In genomic region chr17:66547170-66547865, GRCh38 we compare ENCODE assay signal across 14 cellular contexts.
DNase-seq lines count a peak whose midpoint lies in the region; ATAC-seq, FAIRE-seq and TF ChIP-seq lines count a peak whose summit lies in the region.
"Had no signal": no experiment of that assay in that cellular context is flagged by ENCODE, and none has a peak within 500 bp of the region (broad histone marks: within the 10 kb centered on the region; RNA-seq: fewer than 3 reads in every experiment).

No MANE protein-coding gene starts in this region.

- no peak overlapping the region for H3K4me3 Mint-ChIP-seq in activated CD4-positive, alpha-beta T cell treated with anti-CD3 and anti-CD28 coated beads for 36 hours
- H3K4me3 Mint-ChIP-seq in chondrocyte (ENCODE audit: unreplicated experiment) = no peak overlapping the region

- H4K20me1 ChIP-seq in SU-DHL-6 (ENCODE audit: low read depth, low read length) = no peaks in the 10 kb centered on the region

- POLR2A ChIA-PET in activated CD4-positive, alpha-beta T cell treated with anti-CD3 and anti-CD28 coated beads for 36 hours (lab: Charles Lee) = interaction anchor here (0.8 to 1.1 kb wide), 2 partner anchors 86 to 237 kb away, joined by 3 to 10 read pairs; no protein-coding TSS in a partner anchor

- no peak overlapping the region for H3K9ac ChIP-seq in SU-DHL-6 (ENCODE audit: low read length)

- peaks cover 91% of the 10 kb centered on the region for H3K79me2 ChIP-seq in SU-DHL-6 (ENCODE audit: insufficient read depth, low read length)

- no peak for DNase-seq in activated CD4-positive, alpha-beta T cell treated with anti-CD3 and anti-CD28 coated beads for 36 hours
- DNase-seq in activated CD4-positive, alpha-beta T cell treated with anti-CD3 and anti-CD28 coated beads, Interleukin-2, amount 50 U/mL, for 1 hour = no peak
- DNase-seq in chondrocyte (ENCODE audit: low spot score) (no peak), pancreas (no peak), GM10266 (ENCODE audit: extremely low spot score) (no peak)
- DNase-seq: ACHN, DMS79 treated with DMSO at 0.1 percent for 48 hours, foreskin melanocyte, left cardiac atrium, NCI-H774, nucleus accumbens had no signal

- peaks cover 0 to 15% (median 0%) of the 10 kb centered on the region in 3 donors for H3K4me1 ChIP-seq in pancreas

- H3K36me3 ChIP-seq in SU-DHL-6 (ENCODE audit: low read length) = 0 out of 2 replicates have a peak, but pooled peaks cover 10% of the 10 kb centered on the region
- H3K36me3 ChIP-seq in pancreas = no peaks in the 10 kb centered on the region

- TF ChIP-seq CTCF in SU-DHL-6 (IDR thresholded peaks at IDR 0.05; ENCODE audit: insufficient read depth, low read length, poor library complexity, severe bottlenecking) (no peak), chondrocyte (IDR thresholded peaks at IDR 0.05) (no peak), pancreas (IDR thresholded peaks at IDR 0.05) (no peak), GM10266 (IDR thresholded peaks at IDR 0.05; ENCODE audit: control insufficient read depth, insufficient read depth, low read depth, missing control alignments) (no peak)

- no peak for FAIRE-seq in pancreas (lab: Jason Lieb, UNC)

- intact Hi-C loops in activated CD4-positive, alpha-beta T cell treated with anti-CD3 and anti-CD28 coated beads for 36 hours (cut with DNase I, micrococcal nuclease) = loop anchor here (1.0 to 2.0 kb wide), 5 partner anchors 25 to 233 kb away; no protein-coding TSS in a partner anchor
- intact Hi-C loops in pancreas (cut with DNase I) = no loop called here

- peaks cover 29% of the 10 kb centered on the region for H3K36me3 Mint-ChIP-seq in activated CD4-positive, alpha-beta T cell treated with anti-CD3 and anti-CD28 coated beads for 36 hours (ENCODE audit: low read depth)
- H3K36me3 Mint-ChIP-seq in chondrocyte (ENCODE audit: low read depth) = no peaks in the 10 kb centered on the region

- H3K27ac ChIP-seq in SU-DHL-6 (ENCODE audit: low read depth, low read length) (peak overlapping the region; percentile 52), pancreas (no peak overlapping the region)

- peak overlapping the region; percentile 81 for H3K27ac Mint-ChIP-seq in activated CD4-positive, alpha-beta T cell treated with anti-CD3 and anti-CD28 coated beads for 36 hours
- H3K27ac Mint-ChIP-seq in chondrocyte (ENCODE audit: unreplicated experiment) = peak overlapping the region; percentile 93

- H3K9me2 ChIP-seq in SU-DHL-6 (replicated peaks; ENCODE audit: insufficient read depth, low read length) = no peaks in the 10 kb centered on the region

- peaks cover 16% of the 10 kb centered on the region for H3F3A ChIP-seq in SU-DHL-6 (ENCODE audit: insufficient read depth)

- H3K9me3 ChIP-seq in SU-DHL-6 (ENCODE audit: insufficient read depth, low read length) = no peaks in the 10 kb centered on the region
- H3K9me3 ChIP-seq in pancreas = no peaks in the 10 kb centered on the region

- H3K27me3 ChIP-seq in SU-DHL-6 (ENCODE audit: low read length) = no peaks in the 10 kb centered on the region
- H3K27me3 ChIP-seq in pancreas = no peaks in the 10 kb centered on the region

- no peak overlapping the region for H3K4me3 ChIP-seq in SU-DHL-6 (ENCODE audit: insufficient read depth, low read length, poor library complexity, severe bottlenecking)
- no peak overlapping the region for H3K4me3 ChIP-seq in pancreas

- H3K9me3 Mint-ChIP-seq in activated CD4-positive, alpha-beta T cell treated with anti-CD3 and anti-CD28 coated beads for 36 hours (ENCODE audit: low read depth) = peaks cover 8% of the 10 kb centered on the region
- H3K9me3 Mint-ChIP-seq in chondrocyte (ENCODE audit: low read depth) = peaks cover 16% of the 10 kb centered on the region

- H3K4me2 ChIP-seq in SU-DHL-6 (ENCODE audit: low read depth, low read length, poor library complexity, severe bottlenecking) = no peak overlapping the region

- no peaks in the 10 kb centered on the region for H3K27me3 Mint-ChIP-seq in activated CD4-positive, alpha-beta T cell treated with anti-CD3 and anti-CD28 coated beads for 36 hours
- H3K27me3 Mint-ChIP-seq in chondrocyte (ENCODE audit: low read depth) = no peaks in the 10 kb centered on the region

- CTCF ChIA-PET in activated CD4-positive, alpha-beta T cell treated with anti-CD3 and anti-CD28 coated beads for 36 hours (lab: Charles Lee) = interaction anchor here (1.1 to 1.5 kb wide), 3 partner anchors 21 to 299 kb away, joined by 3 read pairs; no protein-coding TSS in a partner anchor

- no peak overlapping the region for H2AFZ ChIP-seq in SU-DHL-6 (ENCODE audit: low read depth, low read length, severe bottlenecking)

- H3K4me1 Mint-ChIP-seq in activated CD4-positive, alpha-beta T cell treated with anti-CD3 and anti-CD28 coated beads for 36 hours = peaks cover 62% of the 10 kb centered on the region
- peaks cover 77% of the 10 kb centered on the region for H3K4me1 Mint-ChIP-seq in chondrocyte (ENCODE audit: low read depth)

- peak; percentile 80 for ATAC-seq in activated CD4-positive, alpha-beta T cell treated with anti-CD3 and anti-CD28 coated beads for 36 hours
- peak in 3 of 4 donors; percentile 29 to 45 (median 44) for ATAC-seq in pancreas
- ATAC-seq in HG03175 (IDR thresholded peaks at IDR 0.05; ENCODE audit: unreplicated experiment) = no peak
- ATAC-seq in HG03108 (IDR thresholded peaks at IDR 0.05; ENCODE audit: unreplicated experiment) = no peak
- ATAC-seq: left cardiac atrium had no signal

- WGBS in pancreas, 2 donors = 45 to 46% methylated on average over 3 of the region's 3 CpGs

Comparison
In these comparisons a context has a peak if more than half of its experiments do, and no peak if none do; other contexts are left out.
1. ATAC-seq: peak in activated CD4-positive, alpha-beta T cell treated with anti-CD3 and anti-CD28 coated beads for 36 hours (single experiment) and pancreas (3 of 4); none in HG03175 (single experiment) and HG03108 (single experiment).
2. intact Hi-C loops: an anchor here in activated CD4-positive, alpha-beta T cell treated with anti-CD3 and anti-CD28 coated beads for 36 hours (1.0 to 2.0 kb wide); none called in pancreas.